1 cellular context compared by ENCODE assay signal in the genomic region with DNA sequence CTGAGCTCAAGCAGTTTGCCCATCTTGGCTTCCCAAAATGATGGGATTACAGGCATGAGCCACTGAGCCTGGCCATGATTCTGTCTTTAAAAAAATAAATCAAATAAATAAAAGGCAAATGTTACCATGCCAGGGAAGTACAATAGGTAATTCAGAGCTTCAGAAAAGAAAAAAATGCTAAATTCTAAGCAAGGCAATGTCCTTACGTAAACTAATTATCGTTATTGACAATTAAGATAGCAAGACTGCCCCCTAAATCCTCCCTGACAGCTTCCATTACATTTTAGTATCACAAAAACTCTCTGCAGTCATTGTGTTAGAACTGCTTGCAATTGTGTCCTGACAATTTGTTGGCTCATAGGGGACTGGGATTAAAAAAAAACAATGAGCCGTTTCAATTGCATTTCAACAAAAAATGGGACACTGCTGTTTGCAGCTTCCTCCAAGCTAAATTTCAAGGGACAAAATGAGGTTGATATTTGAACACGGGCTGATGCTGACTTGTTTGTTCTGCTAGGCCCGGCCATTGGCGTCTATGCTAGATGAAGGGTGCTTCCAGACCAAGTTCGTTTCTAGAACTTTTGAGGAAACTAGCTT.
TF ChIP-seq lines count a peak whose summit lies in the region.

No MANE protein-coding gene starts in this region.

TF ChIP-seq in GM23338, 12 proteins besides CTCF, POLR2A, EP300 and RAD21 (continued from another document):
- TF ChIP-seq, protein P1, sequence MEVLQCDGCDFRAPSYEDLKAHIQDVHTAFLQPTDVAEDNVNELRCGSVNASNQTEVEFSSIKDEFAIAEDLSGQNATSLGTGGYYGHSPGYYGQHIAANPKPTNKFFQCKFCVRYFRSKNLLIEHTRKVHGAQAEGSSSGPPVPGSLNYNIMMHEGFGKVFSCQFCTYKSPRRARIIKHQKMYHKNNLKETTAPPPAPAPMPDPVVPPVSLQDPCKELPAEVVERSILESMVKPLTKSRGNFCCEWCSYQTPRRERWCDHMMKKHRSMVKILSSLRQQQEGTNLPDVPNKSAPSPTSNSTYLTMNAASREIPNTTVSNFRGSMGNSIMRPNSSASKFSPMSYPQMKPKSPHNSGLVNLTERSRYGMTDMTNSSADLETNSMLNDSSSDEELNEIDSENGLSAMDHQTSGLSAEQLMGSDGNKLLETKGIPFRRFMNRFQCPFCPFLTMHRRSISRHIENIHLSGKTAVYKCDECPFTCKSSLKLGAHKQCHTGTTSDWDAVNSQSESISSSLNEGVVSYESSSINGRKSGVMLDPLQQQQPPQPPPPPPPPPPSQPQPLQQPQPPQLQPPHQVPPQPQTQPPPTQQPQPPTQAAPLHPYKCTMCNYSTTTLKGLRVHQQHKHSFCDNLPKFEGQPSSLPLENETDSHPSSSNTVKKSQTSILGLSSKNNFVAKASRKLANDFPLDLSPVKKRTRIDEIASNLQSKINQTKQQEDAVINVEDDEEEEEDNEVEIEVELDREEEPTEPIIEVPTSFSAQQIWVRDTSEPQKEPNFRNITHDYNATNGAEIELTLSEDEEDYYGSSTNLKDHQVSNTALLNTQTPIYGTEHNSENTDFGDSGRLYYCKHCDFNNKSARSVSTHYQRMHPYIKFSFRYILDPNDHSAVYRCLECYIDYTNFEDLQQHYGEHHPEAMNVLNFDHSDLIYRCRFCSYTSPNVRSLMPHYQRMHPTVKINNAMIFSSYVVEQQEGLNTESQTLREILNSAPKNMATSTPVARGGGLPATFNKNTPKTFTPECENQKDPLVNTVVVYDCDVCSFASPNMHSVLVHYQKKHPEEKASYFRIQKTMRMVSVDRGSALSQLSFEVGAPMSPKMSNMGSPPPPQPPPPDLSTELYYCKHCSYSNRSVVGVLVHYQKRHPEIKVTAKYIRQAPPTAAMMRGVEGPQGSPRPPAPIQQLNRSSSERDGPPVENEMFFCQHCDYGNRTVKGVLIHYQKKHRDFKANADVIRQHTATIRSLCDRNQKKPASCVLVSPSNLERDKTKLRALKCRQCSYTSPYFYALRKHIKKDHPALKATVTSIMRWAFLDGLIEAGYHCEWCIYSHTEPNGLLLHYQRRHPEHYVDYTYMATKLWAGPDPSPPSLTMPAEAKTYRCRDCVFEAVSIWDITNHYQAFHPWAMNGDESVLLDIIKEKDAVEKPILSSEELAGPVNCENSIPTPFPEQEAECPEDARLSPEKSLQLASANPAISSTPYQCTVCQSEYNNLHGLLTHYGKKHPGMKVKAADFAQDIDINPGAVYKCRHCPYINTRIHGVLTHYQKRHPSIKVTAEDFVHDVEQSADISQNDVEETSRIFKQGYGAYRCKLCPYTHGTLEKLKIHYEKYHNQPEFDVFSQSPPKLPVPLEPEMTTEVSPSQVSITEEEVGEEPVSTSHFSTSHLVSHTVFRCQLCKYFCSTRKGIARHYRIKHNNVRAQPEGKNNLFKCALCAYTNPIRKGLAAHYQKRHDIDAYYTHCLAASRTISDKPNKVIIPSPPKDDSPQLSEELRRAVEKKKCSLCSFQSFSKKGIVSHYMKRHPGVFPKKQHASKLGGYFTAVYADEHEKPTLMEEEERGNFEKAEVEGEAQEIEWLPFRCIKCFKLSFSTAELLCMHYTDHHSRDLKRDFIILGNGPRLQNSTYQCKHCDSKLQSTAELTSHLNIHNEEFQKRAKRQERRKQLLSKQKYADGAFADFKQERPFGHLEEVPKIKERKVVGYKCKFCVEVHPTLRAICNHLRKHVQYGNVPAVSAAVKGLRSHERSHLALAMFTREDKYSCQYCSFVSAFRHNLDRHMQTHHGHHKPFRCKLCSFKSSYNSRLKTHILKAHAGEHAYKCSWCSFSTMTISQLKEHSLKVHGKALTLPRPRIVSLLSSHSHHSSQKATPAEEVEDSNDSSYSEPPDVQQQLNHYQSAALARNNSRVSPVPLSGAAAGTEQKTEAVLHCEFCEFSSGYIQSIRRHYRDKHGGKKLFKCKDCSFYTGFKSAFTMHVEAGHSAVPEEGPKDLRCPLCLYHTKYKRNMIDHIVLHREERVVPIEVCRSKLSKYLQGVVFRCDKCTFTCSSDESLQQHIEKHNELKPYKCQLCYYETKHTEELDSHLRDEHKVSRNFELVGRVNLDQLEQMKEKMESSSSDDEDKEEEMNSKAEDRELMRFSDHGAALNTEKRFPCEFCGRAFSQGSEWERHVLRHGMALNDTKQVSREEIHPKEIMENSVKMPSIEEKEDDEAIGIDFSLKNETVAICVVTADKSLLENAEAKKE (CRISPR knock-in tag; IDR thresholded peaks at IDR 0.05): no peak
- TF ChIP-seq EZH2phosphoT487 (IDR thresholded peaks at IDR 0.05; ENCODE audit: unreplicated experiment): no peak
- no peak for TF ChIP-seq EZH2 (IDR thresholded peaks at IDR 0.05; ENCODE audit: low read depth, unreplicated experiment)
- no peak for TF ChIP-seq ZNF331 (CRISPR knock-in tag; IDR thresholded peaks at IDR 0.05; ENCODE audit: low read depth)
- no peak for TF ChIP-seq ZNF114 (CRISPR knock-in tag; IDR thresholded peaks at IDR 0.05)
- no peak for TF ChIP-seq NANOG (IDR thresholded peaks at IDR 0.05; ENCODE audit: borderline replicate concordance)
- no peak for TF ChIP-seq CREB1 (CRISPR knock-in tag; IDR thresholded peaks at IDR 0.05; ENCODE audit: low read depth)
